18 cellular contexts compared by ENCODE assay signal in genomic region chr22:39931271-39931670, GRCh38. TPM values are rescaled to one million over a fixed set of nuclear protein-coding genes. Genes with fewer than 3 reads are reported as not detected.
"Had no signal": no experiment of that assay in that cellular context is flagged by ENCODE, and none has a peak within 500 bp of the region (broad histone marks: within the 10 kb centered on the region; RNA-seq: fewer than 3 reads in every experiment).

No MANE protein-coding gene starts in this region.

- H3K9me3 Mint-ChIP-seq: activated T-helper 1 cell treated with anti-CD3 and anti-CD28 coated beads, Interleukin-12 subunit alpha, Interleukin-12 subunit beta, Interleukin-2, Interleukin-4 antibody, amounts not matched to agents 30 ng/mL and 10 ng/mL and 1 ng/mL, durations not matched to agents 14 hours and 24 hours and 36 hours; natural killer cell had no signal

- H3K27me3 Mint-ChIP-seq: T-helper 17 cell had no signal

- H3K9me3 ChIP-seq: adrenal gland, left lung, neutrophil, sigmoid colon, tibial artery had no signal

- ATAC-seq: left lung, T-helper 17 cell had no signal

- H3K36me3 Mint-ChIP-seq: natural killer cell had no signal

- DNase-seq: activated CD4-positive, alpha-beta T cell treated with anti-CD3 and anti-CD28 coated beads for 48 hours; activated naive CD4-positive, alpha-beta T cell; adrenal gland; erythroblast; kidney; left lung; mammary epithelial cell; natural killer cell; sigmoid colon; stimulated activated CD4-positive, alpha-beta T cell treated with anti-CD3 and anti-CD28 coated beads, Interleukin-1b, Interleukin-23, amount 100 ng/mL, for 48 hours; T-helper 17 cell; tibial artery; WERI-Rb-1 had no signal

- H3K27ac Mint-ChIP-seq: natural killer cell, T-helper 17 cell had no signal

- H3K27ac ChIP-seq: adrenal gland, left lung, neutrophil, parathyroid adenoma, sigmoid colon, tibial artery, WERI-Rb-1 had no signal

- H3K4me3 Mint-ChIP-seq: natural killer cell, T-helper 17 cell had no signal

RNA-seq across cellular contexts. Expression of gene TMA7B, which starts 28.9 kb away (rescaled TPM):
- total RNA-seq: adrenal gland, chondrocyte, dermis microvascular lymphatic vessel endothelial cell, mammary epithelial cell, sigmoid colon had no signal

RNA-seq across cellular contexts. Expression of gene GRAP2, which starts 30.4 kb away (rescaled TPM):
- total RNA-seq: chondrocyte, dermis microvascular lymphatic vessel endothelial cell had no signal

RNA-seq across cellular contexts. Expression of gene ENTHD1, which starts 37.7 kb away (rescaled TPM):
- total RNA-seq: chondrocyte, dermis microvascular lymphatic vessel endothelial cell, kidney, mammary epithelial cell, natural killer cell, sigmoid colon, T-helper 17 cell had no signal
